ENCODE assay signal across 27 cellular contexts in genomic region chr3:104750581-104750980, GRCh38.
DNase-seq lines count a peak whose midpoint lies in the region; ATAC-seq, FAIRE-seq and TF ChIP-seq lines count a peak whose summit lies in the region.
"Had no signal": no experiment of that assay in that cellular context is flagged by ENCODE, and none has a peak within 500 bp of the region (broad histone marks: within the 10 kb centered on the region; RNA-seq: fewer than 3 reads in every experiment).

No MANE protein-coding gene starts in this region.

- no peak overlapping the region for H2AFZ ChIP-seq in parathyroid adenoma

- H3K4me1 Mint-ChIP-seq in endothelial cell (ENCODE audit: unreplicated experiment), result peaks cover 12% of the 10 kb centered on the region
- H3K4me1 Mint-ChIP-seq in activated T-helper 17 cell treated with anti-CD3 and anti-CD28 coated beads, Interleukin-2, amount 50 U/mL, for 72 hours, result no peaks in the 10 kb centered on the region
- no peaks in the 10 kb centered on the region for H3K4me1 Mint-ChIP-seq in CD8-positive, alpha-beta T cell (ENCODE audit: low read depth)
- H3K4me1 Mint-ChIP-seq: activated naive CD8-positive, alpha-beta T cell treated with anti-CD3 and anti-CD28 coated beads, Interleukin-2, amount 10 ng/mL, durations not matched to agents 7 days and 5 days had no signal

- H3K4me2 ChIP-seq in parathyroid adenoma (ENCODE audit: low read length), result peak overlapping the region; percentile 47
- H3K4me2 ChIP-seq: KMS-11 had no signal

- no peaks in the 10 kb centered on the region for H3K79me2 ChIP-seq in parathyroid adenoma

- H3K9me3 ChIP-seq in parathyroid adenoma (ENCODE audit: control insufficient read depth, low read length), result no peaks in the 10 kb centered on the region
- H3K9me3 ChIP-seq in CD8-positive, alpha-beta T cell (ENCODE audit: low read length), result no peaks in the 10 kb centered on the region
- H3K9me3 ChIP-seq: esophagus squamous epithelium, HAP-1, left lung, prostate gland, spleen, thoracic aorta had no signal

- peaks cover 41% of the 10 kb centered on the region for H3K4me1 ChIP-seq in parathyroid adenoma
- no peaks in the 10 kb centered on the region for H3K4me1 ChIP-seq in CD8-positive, alpha-beta T cell (ENCODE audit: insufficient read depth, low read length)
- H3K4me1 ChIP-seq: esophagus squamous epithelium, HAP-1, left lung, prostate gland, spleen had no signal

- no peaks in the 10 kb centered on the region for H3K27me3 ChIP-seq in parathyroid adenoma (ENCODE audit: control insufficient read depth, insufficient read depth, low read length)
- no peaks in the 10 kb centered on the region for H3K27me3 ChIP-seq in CD8-positive, alpha-beta T cell (ENCODE audit: insufficient read depth, low read length)
- H3K27me3 ChIP-seq: esophagus squamous epithelium, left lung, spleen had no signal

- no peaks in the 10 kb centered on the region for H3K27me3 Mint-ChIP-seq in endothelial cell (ENCODE audit: unreplicated experiment)
- peaks cover 8% of the 10 kb centered on the region for H3K27me3 Mint-ChIP-seq in activated T-helper 17 cell treated with anti-CD3 and anti-CD28 coated beads, Interleukin-2, amount 50 U/mL, for 72 hours
- H3K27me3 Mint-ChIP-seq in CD8-positive, alpha-beta T cell (ENCODE audit: low read depth), result no peaks in the 10 kb centered on the region
- H3K27me3 Mint-ChIP-seq: activated naive CD8-positive, alpha-beta T cell treated with anti-CD3 and anti-CD28 coated beads, Interleukin-2, amount 10 ng/mL, durations not matched to agents 7 days and 5 days; CD4-positive, alpha-beta T cell had no signal

- ATAC-seq in activated T-helper 17 cell treated with anti-CD3 and anti-CD28 coated beads, Interleukin-2, amount 50 U/mL, for 72 hours (replicated peaks), result no peak
- no peak for ATAC-seq in CD8-positive, alpha-beta T cell
- ATAC-seq: left lung had no signal

- peak overlapping the region; percentile 14 for H3K4me3 ChIP-seq in parathyroid adenoma (ENCODE audit: low read depth, low read length)
- H3K4me3 ChIP-seq in CD8-positive, alpha-beta T cell (ENCODE audit: low read depth, low read length), result no peak overlapping the region
- H3K4me3 ChIP-seq: esophagus squamous epithelium, HAP-1, left lung, prostate gland, spleen, thoracic aorta had no signal

- no peak overlapping the region for H3K27ac Mint-ChIP-seq in endothelial cell (ENCODE audit: unreplicated experiment)
- no peak overlapping the region for H3K27ac Mint-ChIP-seq in activated T-helper 17 cell treated with anti-CD3 and anti-CD28 coated beads, Interleukin-2, amount 50 U/mL, for 72 hours
- no peak overlapping the region for H3K27ac Mint-ChIP-seq in CD8-positive, alpha-beta T cell
- H3K27ac Mint-ChIP-seq: activated naive CD8-positive, alpha-beta T cell treated with anti-CD3 and anti-CD28 coated beads, Interleukin-2, amount 10 ng/mL, durations not matched to agents 7 days and 5 days; CD4-positive, alpha-beta T cell had no signal

- H3K9ac ChIP-seq in parathyroid adenoma, result no peak overlapping the region
- H3K9ac ChIP-seq: KMS-11 had no signal

- H3K27ac ChIP-seq in parathyroid adenoma, result peak overlapping the region; percentile 87
- no peak overlapping the region for H3K27ac ChIP-seq in CD8-positive, alpha-beta T cell (ENCODE audit: low read depth, low read length)
- H3K27ac ChIP-seq: esophagus squamous epithelium, KMS-11, left lung, prostate gland, spleen, thoracic aorta, VCaP had no signal

- DNase-seq in GM03348 (ENCODE audit: low spot score), result peak; percentile 15
- peak; percentile 68 for DNase-seq in NCI-H345 (lab: John Stamatoyannopoulos, UW)
- peak; percentile 53 for DNase-seq in fibroblast of peridontal ligament (ENCODE audit: extremely low read depth)
- DNase-seq in endothelial cell (ENCODE audit: low spot score), result no peak
- no peak for DNase-seq in CD8-positive, alpha-beta T cell
- no peak for DNase-seq in HTR-8/SVneo (ENCODE audit: insufficient read length, low spot score)
- DNase-seq: activated CD8-positive, alpha-beta memory T cell treated with anti-CD3 and anti-CD28 coated beads, Interleukin-2, amount 50 U/mL, for 4 hours; activated naive CD8-positive, alpha-beta T cell treated with anti-CD3 and anti-CD28 coated beads, Interleukin-2, amount 10 ng/mL, durations not matched to agents 7 days and 5 days; CD4-positive, alpha-beta T cell; DMS153; effector CD8-positive, alpha-beta T cell; esophagus squamous epithelium; GF-D8; head of caudate nucleus; left lung; NCI-H187 treated with DMSO at 0.1 percent for 48 hours; NCI-H226; spleen; stimulated activated CD4-positive, alpha-beta T cell treated with anti-CD3 and anti-CD28 coated beads, Interleukin-4, amount 100 ng/mL, for 24 hours; stimulated activated naive CD4-positive, alpha-beta T cell treated with Interleukin-2 at 50 U/mL for 16 hours had no signal

- CTCF ChIA-PET in CD8-positive, alpha-beta T cell (lab: Charles Lee), result no interaction called here

- H3K36me3 Mint-ChIP-seq in endothelial cell (ENCODE audit: low read depth, unreplicated experiment), result no peaks in the 10 kb centered on the region
- no peaks in the 10 kb centered on the region for H3K36me3 Mint-ChIP-seq in activated T-helper 17 cell treated with anti-CD3 and anti-CD28 coated beads, Interleukin-2, amount 50 U/mL, for 72 hours (ENCODE audit: low read depth)
- no peaks in the 10 kb centered on the region for H3K36me3 Mint-ChIP-seq in CD8-positive, alpha-beta T cell
- H3K36me3 Mint-ChIP-seq: activated naive CD8-positive, alpha-beta T cell treated with anti-CD3 and anti-CD28 coated beads, Interleukin-2, amount 10 ng/mL, durations not matched to agents 7 days and 5 days had no signal

- no peaks in the 10 kb centered on the region for H3K9me3 Mint-ChIP-seq in endothelial cell (ENCODE audit: unreplicated experiment)
- H3K9me3 Mint-ChIP-seq in activated T-helper 17 cell treated with anti-CD3 and anti-CD28 coated beads, Interleukin-2, amount 50 U/mL, for 72 hours, result no peaks in the 10 kb centered on the region
- no peaks in the 10 kb centered on the region for H3K9me3 Mint-ChIP-seq in CD8-positive, alpha-beta T cell
- H3K9me3 Mint-ChIP-seq: activated naive CD8-positive, alpha-beta T cell treated with anti-CD3 and anti-CD28 coated beads, Interleukin-2, amount 10 ng/mL, durations not matched to agents 7 days and 5 days; CD4-positive, alpha-beta T cell had no signal

- no peak overlapping the region for H3K4me3 Mint-ChIP-seq in endothelial cell (ENCODE audit: unreplicated experiment)
- H3K4me3 Mint-ChIP-seq in activated T-helper 17 cell treated with anti-CD3 and anti-CD28 coated beads, Interleukin-2, amount 50 U/mL, for 72 hours, result no peak overlapping the region
- H3K4me3 Mint-ChIP-seq in CD8-positive, alpha-beta T cell, result no peak overlapping the region
- H3K4me3 Mint-ChIP-seq: activated naive CD8-positive, alpha-beta T cell treated with anti-CD3 and anti-CD28 coated beads, Interleukin-2, amount 10 ng/mL, durations not matched to agents 7 days and 5 days; CD4-positive, alpha-beta T cell had no signal

- intact Hi-C loops in CD8-positive, alpha-beta T cell (cut with DNase I, micrococcal nuclease), result no loop called here

- FAIRE-seq in HTR-8/SVneo (lab: Jason Lieb, UNC), result no peak

- POLR2A ChIA-PET in CD8-positive, alpha-beta T cell (lab: Charles Lee), result no interaction called here

- TF ChIP-seq CTCF in parathyroid adenoma (IDR thresholded peaks at IDR 0.05), result no peak
- TF ChIP-seq CTCF in endothelial cell (IDR thresholded peaks at IDR 0.05; ENCODE audit: unreplicated experiment), result no peak
- no peak for TF ChIP-seq CTCF in CD8-positive, alpha-beta T cell (IDR thresholded peaks at IDR 0.05)

- no peaks in the 10 kb centered on the region for H3K36me3 ChIP-seq in parathyroid adenoma (ENCODE audit: control insufficient read depth, insufficient read depth, low read length)
- no peaks in the 10 kb centered on the region for H3K36me3 ChIP-seq in CD8-positive, alpha-beta T cell (ENCODE audit: insufficient read depth, low read length)
- H3K36me3 ChIP-seq: esophagus squamous epithelium, HAP-1, left lung, prostate gland, spleen, thoracic aorta had no signal

Comparison
In these comparisons a context has a peak if more than half of its experiments do, and no peak if none do; other contexts are left out.
1. DNase-seq: peak in GM03348 (single experiment), NCI-H345 (single experiment) and fibroblast of peridontal ligament (single experiment); none in endothelial cell (single experiment), CD8-positive, alpha-beta T cell (0 of 7) and HTR-8/SVneo (single experiment).